In genomic region chr16:75565640-75566039, GRCh38 we compare ENCODE assay signal across 9 cellular contexts. TPM values are rescaled to one million over a fixed set of nuclear protein-coding genes. Genes with fewer than 3 reads are reported as not detected.
DNase-seq lines count a peak whose midpoint lies in the region; ATAC-seq and TF ChIP-seq lines count a peak whose summit lies in the region.
"Had no signal": no experiment of that assay in that cellular context is flagged by ENCODE, and none has a peak within 500 bp of the region (broad histone marks: within the 10 kb centered on the region; RNA-seq: fewer than 3 reads in every experiment).

No MANE protein-coding gene starts in this region.

- H3K27ac ChIP-seq in layer of hippocampus (ENCODE audit: low read depth, low read length), result peak overlapping the region; percentile 79
- peak overlapping the region; percentile 78 to 87 (median 85) for H3K27ac ChIP-seq in transverse colon

- intact Hi-C loops in transverse colon (cut with DNase I; ENCODE audit: low total_unique reads), result loop anchor here (2.0 kb wide), 1 partner anchor 57 kb away; the partner anchor contains the start of gene ADAT1

- DNase-seq in activated naive CD8-positive, alpha-beta T cell treated with anti-CD3 and anti-CD28 coated beads, Interleukin-2, amount 10 ng/mL, durations not matched to agents 7 days and 5 days, result no peak
- DNase-seq in transverse colon (no peak), NCI-H1105 treated with DMSO at 0.1 percent for 48 hours (lab: John Stamatoyannopoulos, UW) (no peak), NCI-H748 (lab: John Stamatoyannopoulos, UW; ENCODE audit: unreplicated experiment) (no peak)
- no peak for DNase-seq in stimulated activated CD4-positive, alpha-beta T cell treated with anti-CD3 and anti-CD28 coated beads, Interleukin-15, amount 100 ng/mL, for 24 hours

- no peaks in the 10 kb centered on the region for H3K27me3 ChIP-seq in layer of hippocampus (ENCODE audit: control insufficient read depth, insufficient read depth, low read length)
- H3K27me3 ChIP-seq in transverse colon, result no peaks in the 10 kb centered on the region

- TF ChIP-seq EP300 in transverse colon (IDR thresholded peaks at IDR 0.05; ENCODE audit: low read depth), result no peak

- 8% methylated on average over 13 to 15 of the region's 15 CpGs for WGBS in transverse colon (ENCODE audit: low coverage in 1 of 2), 2 donors

- H3K4me1 ChIP-seq in transverse colon, result peaks cover 12 to 49% (median 23%) of the 10 kb centered on the region in 4 donors

- peaks cover 0 to 22% (median 9%) of the 10 kb centered on the region in 4 donors for H3K36me3 ChIP-seq in transverse colon

- peaks cover 22% of the 10 kb centered on the region for H3K27me3 Mint-ChIP-seq in activated naive CD8-positive, alpha-beta T cell treated with anti-CD3 and anti-CD28 coated beads, Interleukin-2, amount 10 ng/mL, durations not matched to agents 7 days and 5 days

- POLR2A ChIA-PET in activated naive CD8-positive, alpha-beta T cell treated with anti-CD3 and anti-CD28 coated beads, Interleukin-2, amount 10 ng/mL, durations not matched to agents 7 days and 5 days (lab: Charles Lee), result interaction anchor here (1.3 to 4.7 kb wide), 4 partner anchors 10 to 133 kb away, joined by 6 to 32 read pairs (median 20); partner anchors contain the start of genes ADAT1, CFDP1, KARS1 and TERF2IP

- no peak for TF ChIP-seq CTCF in transverse colon (IDR thresholded peaks at IDR 0.05)

- H3K36me3 Mint-ChIP-seq in activated naive CD8-positive, alpha-beta T cell treated with anti-CD3 and anti-CD28 coated beads, Interleukin-2, amount 10 ng/mL, durations not matched to agents 7 days and 5 days, result peaks cover 2% of the 10 kb centered on the region

- in situ Hi-C loops in transverse colon (cut with MboI; ENCODE audit: low pct_ligation_motif_present in 1 of 4, low pct_unique_long_range_greater_than_20kb in 1 of 4, low sequenced_read_pairs in 3 of 4), result no loop called here

- TF ChIP-seq POLR2A in transverse colon (IDR thresholded peaks at IDR 0.05), result no peak

- H3K4me3 ChIP-seq in transverse colon, result peak overlapping the region; percentile 81 to 92 (median 84)

- H3K9me3 Mint-ChIP-seq in activated naive CD8-positive, alpha-beta T cell treated with anti-CD3 and anti-CD28 coated beads, Interleukin-2, amount 10 ng/mL, durations not matched to agents 7 days and 5 days, result no peaks in the 10 kb centered on the region

- H3K27ac Mint-ChIP-seq in activated naive CD8-positive, alpha-beta T cell treated with anti-CD3 and anti-CD28 coated beads, Interleukin-2, amount 10 ng/mL, durations not matched to agents 7 days and 5 days, result peak overlapping the region; percentile 91

- H3K4me1 Mint-ChIP-seq in activated naive CD8-positive, alpha-beta T cell treated with anti-CD3 and anti-CD28 coated beads, Interleukin-2, amount 10 ng/mL, durations not matched to agents 7 days and 5 days, result peaks cover 18% of the 10 kb centered on the region

- ATAC-seq in GM18498 (IDR thresholded peaks at IDR 0.05; ENCODE audit: unreplicated experiment) (peak; percentile 9), HG02970 (IDR thresholded peaks at IDR 0.05; ENCODE audit: low FRiP score, unreplicated experiment) (peak; percentile 0)
- no peak for ATAC-seq in activated naive CD8-positive, alpha-beta T cell treated with anti-CD3 and anti-CD28 coated beads, Interleukin-2, amount 10 ng/mL, durations not matched to agents 7 days and 5 days (ENCODE audit: low read depth)

- H3K9me3 ChIP-seq in transverse colon, result no peaks in the 10 kb centered on the region

- H3K4me3 Mint-ChIP-seq in activated naive CD8-positive, alpha-beta T cell treated with anti-CD3 and anti-CD28 coated beads, Interleukin-2, amount 10 ng/mL, durations not matched to agents 7 days and 5 days, result peak overlapping the region; percentile 93

RNA-seq across cellular contexts. Expression of gene GABARAPL2, which starts 0.5 kb away (rescaled TPM):
- total RNA-seq in activated naive CD8-positive, alpha-beta T cell treated with anti-CD3 and anti-CD28 coated beads, Interleukin-2, amount 10 ng/mL, durations not matched to agents 7 days and 5 days, result 10 to 100 TPM; 71.6 to 72.9 TPM
- 100 to 1,000 TPM in 1 of 4 donors, 10 to 100 TPM in 3; 40.0 to 128 (median 81.3) TPM for total RNA-seq in transverse colon

RNA-seq across cellular contexts. Expression of gene TMEM231, which starts 9.6 kb away (rescaled TPM):
- total RNA-seq in activated naive CD8-positive, alpha-beta T cell treated with anti-CD3 and anti-CD28 coated beads, Interleukin-2, amount 10 ng/mL, durations not matched to agents 7 days and 5 days, result 1 to 10 TPM; 2.8 to 3.4 TPM
- 10 to 100 TPM in 1 of 4 donors, 1 to 10 TPM in 3; 1.5 to 12.5 (median 5.3) TPM for total RNA-seq in transverse colon

RNA-seq across cellular contexts. Expression of gene CHST5, which starts 29.7 kb away (rescaled TPM):
- not detected for total RNA-seq in activated naive CD8-positive, alpha-beta T cell treated with anti-CD3 and anti-CD28 coated beads, Interleukin-2, amount 10 ng/mL, durations not matched to agents 7 days and 5 days
- total RNA-seq in transverse colon, result 10 to 100 TPM; 17.6 to 52.0 (median 33.8) TPM
- total RNA-seq: T-helper 2 cell treated with Interferon-gamma antibody and Interleukin-4, amounts not matched to agents 100 ng/mL and 5 ng/mL, for 36 hours had no signal

RNA-seq across cellular contexts. Expression of gene ADAT1, which starts 57.4 kb away (rescaled TPM):
- 10 to 100 TPM; 66.1 to 72.1 TPM for total RNA-seq in activated naive CD8-positive, alpha-beta T cell treated with anti-CD3 and anti-CD28 coated beads, Interleukin-2, amount 10 ng/mL, durations not matched to agents 7 days and 5 days
- 10 to 100 TPM; 14.1 to 94.3 (median 49.1) TPM for total RNA-seq in transverse colon

Comparison
In these comparisons a context has a peak if more than half of its experiments do, and no peak if none do; other contexts are left out.
1. RNA of gene CHST5, which starts 29.7 kb away (total RNA-seq): 17.6 to 52.0 TPM in transverse colon; not detected in activated naive CD8-positive, alpha-beta T cell treated with anti-CD3 and anti-CD28 coated beads, Interleukin-2, amount 10 ng/mL, durations not matched to agents 7 days and 5 days; every median in the first group is over 10 times any median in the second.